ENCODE assay signal across 11 cellular contexts in genomic region chr22:49671331-49672012, GRCh38.
DNase-seq lines count a peak whose midpoint lies in the region; ATAC-seq and TF ChIP-seq lines count a peak whose summit lies in the region.
"Had no signal": no experiment of that assay in that cellular context is flagged by ENCODE, and none has a peak within 500 bp of the region (broad histone marks: within the 10 kb centered on the region; RNA-seq: fewer than 3 reads in every experiment).

No MANE protein-coding gene starts in this region.

- H3K4me3 Mint-ChIP-seq in T-helper 2 cell treated with Interferon-gamma antibody and Interleukin-4, amounts not matched to agents 5 μg/mL and 100 μg/mL, for 36 hours = peak overlapping the region; percentile 54
- H3K4me3 Mint-ChIP-seq in T-helper 17 cell = peak overlapping the region; percentile 81
- H3K4me3 Mint-ChIP-seq in endothelial cell (ENCODE audit: unreplicated experiment) = peak overlapping the region; percentile 29

- intact Hi-C loops in sciatic nerve (cut with DNase I) = no loop called here

- no peak for TF ChIP-seq CTCF in endothelial cell (IDR thresholded peaks at IDR 0.05; ENCODE audit: unreplicated experiment)

- H3K9me3 Mint-ChIP-seq in T-helper 2 cell treated with Interferon-gamma antibody and Interleukin-4, amounts not matched to agents 5 μg/mL and 100 μg/mL, for 36 hours = no peaks in the 10 kb centered on the region
- no peaks in the 10 kb centered on the region for H3K9me3 Mint-ChIP-seq in endothelial cell (ENCODE audit: unreplicated experiment)

- H3K27ac Mint-ChIP-seq in T-helper 2 cell treated with Interferon-gamma antibody and Interleukin-4, amounts not matched to agents 5 μg/mL and 100 μg/mL, for 36 hours = no peak overlapping the region
- H3K27ac Mint-ChIP-seq in T-helper 17 cell (no peak overlapping the region), endothelial cell (ENCODE audit: unreplicated experiment) (no peak overlapping the region)

- no peaks in the 10 kb centered on the region for H3K9me3 ChIP-seq in T-helper 17 cell (ENCODE audit: control insufficient read depth, low read length, poor library complexity, severe bottlenecking)

- H3K4me1 Mint-ChIP-seq in T-helper 2 cell treated with Interferon-gamma antibody and Interleukin-4, amounts not matched to agents 5 μg/mL and 100 μg/mL, for 36 hours (ENCODE audit: low read depth) = peaks cover 11% of the 10 kb centered on the region
- H3K4me1 Mint-ChIP-seq in T-helper 17 cell (peaks cover 24% of the 10 kb centered on the region), endothelial cell (ENCODE audit: unreplicated experiment) (peaks cover 13% of the 10 kb centered on the region)

- ATAC-seq in T-helper 17 cell (no peak), sciatic nerve (no peak), HG02588 (IDR thresholded peaks at IDR 0.05; ENCODE audit: unreplicated experiment) (no peak)

- H3K36me3 Mint-ChIP-seq in T-helper 2 cell treated with Interferon-gamma antibody and Interleukin-4, amounts not matched to agents 5 μg/mL and 100 μg/mL, for 36 hours (ENCODE audit: low read depth) = no peaks in the 10 kb centered on the region
- H3K36me3 Mint-ChIP-seq in T-helper 17 cell (ENCODE audit: low read depth) = peaks cover 5% of the 10 kb centered on the region
- no peaks in the 10 kb centered on the region for H3K36me3 Mint-ChIP-seq in endothelial cell (ENCODE audit: low read depth, unreplicated experiment)

- no peak for DNase-seq in T-helper 2 cell treated with Interferon-gamma antibody and Interleukin-4, amounts not matched to agents 5 μg/mL and 100 μg/mL, for 36 hours (ENCODE audit: low spot score)
- DNase-seq in T-helper 2 cell (no peak), T-helper 17 cell (no peak), endothelial cell (ENCODE audit: low spot score) (no peak), sciatic nerve (ENCODE audit: low spot score) (peak; percentile 22), COLO668 (lab: John Stamatoyannopoulos, UW; ENCODE audit: unreplicated experiment) (no peak), epidermal melanocyte (ENCODE audit: insufficient read length, low spot score) (no peak)
- DNase-seq: amniotic stem cell, GM23248, RPMI8226 had no signal

- H3K27me3 Mint-ChIP-seq in T-helper 2 cell treated with Interferon-gamma antibody and Interleukin-4, amounts not matched to agents 5 μg/mL and 100 μg/mL, for 36 hours (ENCODE audit: low read depth) = peaks cover 42% of the 10 kb centered on the region
- H3K27me3 Mint-ChIP-seq in T-helper 17 cell (peaks cover 30% of the 10 kb centered on the region), endothelial cell (ENCODE audit: unreplicated experiment) (peaks cover 7% of the 10 kb centered on the region)

Comparison
In these comparisons a context has a peak if more than half of its experiments do, and no peak if none do; other contexts are left out.
1. H3K4me3 Mint-ChIP-seq: peak in every context shown above with its lines; median percentile 81 in T-helper 17 cell; 54 in T-helper 2 cell treated with Interferon-gamma antibody and Interleukin-4, amounts not matched to agents 5 μg/mL and 100 μg/mL, for 36 hours; 29 in endothelial cell.